Comparison of ENCODE assay signal across 8 cellular contexts in the genomic region with DNA sequence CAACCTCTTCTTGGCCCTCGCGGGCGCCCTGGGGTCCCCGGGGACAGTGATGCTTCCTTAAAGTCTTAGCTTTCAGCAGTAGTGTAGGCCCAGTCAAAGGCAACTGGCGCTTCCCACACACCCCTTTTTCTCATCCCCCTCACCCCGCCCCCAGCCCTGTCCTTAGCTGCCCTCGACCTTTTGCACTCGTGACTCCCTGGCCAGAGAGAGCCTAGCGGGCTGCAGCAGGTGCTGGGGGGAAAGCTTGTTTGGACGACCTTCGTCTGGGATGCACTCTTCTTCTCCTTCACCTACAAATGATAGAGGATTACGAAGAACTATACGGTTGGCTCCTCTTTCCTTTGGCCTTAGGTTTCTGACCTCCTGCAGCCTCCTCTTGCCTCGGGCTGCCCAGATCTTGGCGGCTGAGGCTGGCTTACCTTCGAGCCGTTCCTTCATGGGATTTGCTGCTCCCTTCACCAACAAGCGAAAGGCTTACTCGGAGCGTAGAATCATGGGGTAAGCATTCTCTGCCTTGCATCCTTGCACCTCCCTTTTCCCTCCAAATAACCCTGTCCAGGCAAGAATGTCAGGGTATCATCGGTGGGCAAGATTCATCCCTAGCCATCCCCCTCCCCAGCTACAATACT. TPM values are rescaled to one million over a fixed set of nuclear protein-coding genes. Genes with fewer than 3 reads are reported as not detected.
DNase-seq lines count a peak whose midpoint lies in the region; ATAC-seq and FAIRE-seq lines count a peak whose summit lies in the region.

No MANE protein-coding gene starts in this region.

- H3K27me3 ChIP-seq in small intestine (ENCODE audit: control insufficient read depth in 2 of 2, insufficient read depth in 2 of 2, low read length in 2 of 2): no peaks in the 10 kb centered on the region

- no peak for FAIRE-seq in small intestine (lab: Jason Lieb, UNC)

- H3K4me1 ChIP-seq in small intestine (ENCODE audit: control insufficient read depth in 2 of 2, insufficient read depth in 1 of 2, low read depth in 1 of 2, low read length in 1 of 2): peaks cover 0 to 5% of the 10 kb centered on the region in 2 donors

- no peaks in the 10 kb centered on the region for H3K27me3 Mint-ChIP-seq in activated naive CD8-positive, alpha-beta T cell

- peaks cover 0 to 4% of the 10 kb centered on the region in 2 donors for H3K36me3 ChIP-seq in small intestine (ENCODE audit: control insufficient read depth in 2 of 2, insufficient read depth in 2 of 2, low read length in 2 of 2)

- H3K36me3 Mint-ChIP-seq in activated naive CD8-positive, alpha-beta T cell: no peaks in the 10 kb centered on the region

- H3K27ac Mint-ChIP-seq in activated naive CD8-positive, alpha-beta T cell: peak overlapping the region; percentile 25

- no peaks in the 10 kb centered on the region for H3K9me3 Mint-ChIP-seq in activated naive CD8-positive, alpha-beta T cell (ENCODE audit: low read depth)

- peak overlapping the region; percentile 97 to 99 for H3K27ac ChIP-seq in small intestine (ENCODE audit: low read depth in 1 of 2, low read length in 1 of 2)

- ATAC-seq in GM18909 (IDR thresholded peaks at IDR 0.05; ENCODE audit: poor library complexity, unreplicated experiment) (peak; percentile 10), HG03135 (IDR thresholded peaks at IDR 0.05; ENCODE audit: unreplicated experiment) (peak; percentile 20), HG03378 (IDR thresholded peaks at IDR 0.05; ENCODE audit: unreplicated experiment) (no peak)

- WGBS in small intestine, 3 donors: 26 to 31% (median 27%) methylated on average over 21 of the region's 21 CpGs

- peaks cover 19% of the 10 kb centered on the region for H3K4me1 Mint-ChIP-seq in activated naive CD8-positive, alpha-beta T cell (ENCODE audit: low read depth)

- H3K4me3 Mint-ChIP-seq in activated naive CD8-positive, alpha-beta T cell: peak overlapping the region; percentile 85

- H3K4me3 ChIP-seq in iPS-11a (ENCODE audit: low read depth, low read length) (peak overlapping the region; percentile 87), small intestine (ENCODE audit: low read depth in 1 of 2, low read length in 2 of 2) (peak overlapping the region; percentile 80 to 84)

- H3K9me3 ChIP-seq in small intestine (ENCODE audit: control insufficient read depth, low read depth): no peaks in the 10 kb centered on the region

- DNase-seq in small intestine (no peak), SHP77 treated with DMSO at 0.1 percent for 48 hours (lab: John Stamatoyannopoulos, UW) (no peak), NCI-H524 treated with DMSO at 0.1 percent for 48 hours (lab: John Stamatoyannopoulos, UW) (no peak)

RNA-seq across cellular contexts. Expression of a gene that starts 0.8 kb away (rescaled TPM):
- polyA plus RNA-seq in small intestine: 10 to 100 TPM in 1 of 3 donors, 1 to 10 TPM in 2; 5.4 to 10.5 (median 5.6) TPM

RNA-seq across cellular contexts. Expression of a gene that starts 9.4 kb away (rescaled TPM):
- 10 to 100 TPM in 1 of 3 donors, 1 to 10 TPM in 2; 5.1 to 13.0 (median 7.6) TPM for polyA plus RNA-seq in small intestine

RNA-seq across cellular contexts. Expression of a gene that starts 32.6 kb away (rescaled TPM):
- polyA plus RNA-seq in small intestine: 100 to 1,000 TPM in 2 of 3 donors, 10 to 100 TPM in 1; 94.6 to 123 (median 112) TPM

RNA-seq across cellular contexts. Expression of a gene that starts 37.7 kb away (rescaled TPM):
- polyA plus RNA-seq in small intestine: 100 to 1,000 TPM; 178 to 425 (median 309) TPM

RNA-seq across cellular contexts. Expression of a gene that starts 43.4 kb away (rescaled TPM):
- polyA plus RNA-seq in small intestine: 10 to 100 TPM; 29.1 to 47.4 (median 40.0) TPM
